Comparison of ENCODE assay signal across 15 cellular contexts in genomic region chr1:100433563-100433962, GRCh38.
"Had no signal": no experiment of that assay in that cellular context is flagged by ENCODE, and none has a peak within 500 bp of the region (broad histone marks: within the 10 kb centered on the region; RNA-seq: fewer than 3 reads in every experiment).

No MANE protein-coding gene starts in this region.

- H3K27me3 ChIP-seq: heart left ventricle, suprapubic skin, upper lobe of left lung had no signal

- H3K36me3 ChIP-seq: heart left ventricle, suprapubic skin, upper lobe of left lung had no signal

- H3K9me3 ChIP-seq: heart left ventricle, psoas muscle, suprapubic skin, upper lobe of left lung had no signal

- H3K4me3 ChIP-seq: heart left ventricle, psoas muscle, suprapubic skin, upper lobe of left lung had no signal

- H3K27ac Mint-ChIP-seq: T-helper 2 cell treated with Interferon-gamma antibody and Interleukin-4, amounts not matched to agents 5 μg/mL and 100 μg/mL, for 36 hours had no signal

- ATAC-seq: heart left ventricle, left lobe of liver, psoas muscle, sciatic nerve had no signal

- DNase-seq: activated effector memory CD4-positive, alpha-beta T cell treated with Interleukin-2 at 50 U/mL for 16 hours; anterior cingulate cortex; foreskin melanocyte; heart left ventricle; islet precursor cell; occipital lobe; psoas muscle; stimulated activated CD4-positive, alpha-beta T cell treated with anti-CD3 and anti-CD28 coated beads, Interleukin-2, amount 100 ng/mL, for 24 hours; stimulated activated naive CD4-positive, alpha-beta T cell; upper lobe of left lung had no signal

- H3K4me3 Mint-ChIP-seq: nephron; T-helper 2 cell treated with Interferon-gamma antibody and Interleukin-4, amounts not matched to agents 5 μg/mL and 100 μg/mL, for 36 hours had no signal

- H3K27ac ChIP-seq: heart left ventricle, psoas muscle, suprapubic skin, upper lobe of left lung had no signal

- H3K4me1 ChIP-seq: suprapubic skin had no signal

- H3K9me3 Mint-ChIP-seq: nephron had no signal
